18 cellular contexts compared by ENCODE assay signal in the genomic region with DNA sequence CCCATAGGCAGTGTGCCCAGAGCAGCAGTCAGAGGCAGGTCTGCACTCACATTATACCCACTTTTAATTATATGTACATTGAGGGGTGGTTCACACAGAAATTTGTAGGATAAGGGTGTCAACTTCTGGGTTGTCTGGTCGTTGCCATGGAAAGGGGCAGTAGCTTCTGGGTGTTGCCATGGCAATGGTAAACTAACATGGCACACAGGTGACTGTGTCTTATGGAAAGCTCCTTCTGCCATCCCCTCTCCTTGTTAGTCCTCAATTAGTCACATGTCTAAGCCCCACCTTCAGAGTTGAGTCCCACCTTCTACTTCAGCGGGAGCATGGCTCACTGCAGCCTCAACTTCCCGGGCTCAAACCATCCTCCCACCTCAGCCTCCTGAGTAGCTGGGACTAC. TPM values are rescaled to one million over a fixed set of nuclear protein-coding genes. Genes with fewer than 3 reads are reported as not detected.
A peak's percentile ranks its signal among the peaks of the same experiment; 100 is the strongest.
DNase-seq lines count a peak whose midpoint lies in the region; ATAC-seq, FAIRE-seq and TF ChIP-seq lines count a peak whose summit lies in the region.
"Had no signal": no experiment of that assay in that cellular context is flagged by ENCODE, and none has a peak within 500 bp of the region (broad histone marks: within the 10 kb centered on the region; RNA-seq: fewer than 3 reads in every experiment).

No MANE protein-coding gene starts in this region.

- DNase-seq in DMS53 (lab: John Stamatoyannopoulos, UW) (peak; percentile 46), DMS53 treated with DMSO at 0.1 percent for 48 hours (lab: John Stamatoyannopoulos, UW; ENCODE audit: unreplicated experiment) (no peak), HT1080 (ENCODE audit: low read depth) (peak; percentile 28), K562 (ENCODE audit: extremely low read depth in 1 of 4, low spot score in 3 of 4) (no peak), mesenchymal stem cell (no peak), heart left ventricle (no peak), left colon (no peak)
- DNase-seq: AML-193; CD4-positive, CD25-positive, alpha-beta regulatory T cell; DND-41; GDM1; HCEC 1CT; HFFc6 had no signal

- H4K20me1 ChIP-seq in K562 (replicated peaks; ENCODE audit: control insufficient read depth, insufficient read depth, low read length) = no peaks in the 10 kb centered on the region
- H4K20me1 ChIP-seq: BLaER1 treated with 17β-estradiol and CSF1 and Interleukin-3, amounts not matched to agents 10 nM and 100 nM had no signal

- CTCF ChIA-PET in K562 (lab: Yijun Ruan, JAX; ENCODE audit: low intra/inter-chr PET ratio) = no interaction called here

- H3K23ac ChIP-seq in mesenchymal stem cell (ENCODE audit: low read length in 2 of 2) = no peak overlapping the region

- no peaks in the 10 kb centered on the region for H3K9me1 ChIP-seq in K562 (ENCODE audit: control insufficient read depth, insufficient read depth, low read length)

- in situ Hi-C loops in K562 (cut with MboI) = no loop called here

- H3K36me3 ChIP-seq in K562 (ENCODE audit: control insufficient read depth, insufficient read depth, low read length) (no peaks in the 10 kb centered on the region), mesenchymal stem cell (ENCODE audit: control insufficient read depth in 1 of 2, insufficient read depth in 2 of 2, low read depth in 1 of 2, low read length in 2 of 2) (no peaks in the 10 kb centered on the region), heart left ventricle (no peaks in the 10 kb centered on the region)
- H3K36me3 ChIP-seq: BLaER1 treated with 17β-estradiol and CSF1 and Interleukin-3, amounts not matched to agents 10 nM and 100 nM had no signal

- TF ChIP-seq POLR2A in K562 (conservative IDR thresholded peaks at IDR 0.05) = no peak
- TF ChIP-seq POLR2A in heart left ventricle (IDR thresholded peaks at IDR 0.05) = no peak

- no peak overlapping the region for H2BK120ac ChIP-seq in mesenchymal stem cell (ENCODE audit: low read depth, low read length)

- no peak for ATAC-seq in K562
- ATAC-seq in activated CD4-positive, CD25-positive, alpha-beta regulatory T cell treated with anti-CD3 and anti-CD28 coated beads, Interleukin-2, amount 50 U/mL, for 24 hours = no peak
- no peak for ATAC-seq in heart left ventricle
- ATAC-seq in left colon = no peak

- H3K4ac ChIP-seq in mesenchymal stem cell (ENCODE audit: low read depth in 1 of 2, low read length in 2 of 2) = no peak overlapping the region

- H2AFZ ChIP-seq in K562 (ENCODE audit: low read depth, low read length) = no peak overlapping the region
- H2AFZ ChIP-seq in mesenchymal stem cell (ENCODE audit: low read depth, low read length) = no peak overlapping the region

- POLR2A ChIA-PET in K562 (lab: Yijun Ruan, JAX) = no interaction called here

- H3K79me1 ChIP-seq in mesenchymal stem cell (replicated peaks; ENCODE audit: low read length, poor library complexity, severe bottlenecking) = no peaks in the 10 kb centered on the region

- H3K4me1 ChIP-seq in K562 (replicated peaks in 1 of 2; ENCODE audit: control insufficient read depth in 2 of 2, insufficient read depth in 2 of 2, low read length in 2 of 2) (peaks cover 0 to 5% of the 10 kb centered on the region in 2 experiments; a peak in 3 of 5 replicates), mesenchymal stem cell (ENCODE audit: control insufficient read depth, insufficient read depth, low read depth, low read length) (peaks cover 8% of the 10 kb centered on the region), heart left ventricle (peaks cover 0 to 5% (median 0%) of the 10 kb centered on the region in 12 donors)

- no peaks in the 10 kb centered on the region for H3K9me3 ChIP-seq in K562 (replicated peaks; ENCODE audit: control insufficient read depth, insufficient read depth, low read depth, low read length)
- no peaks in the 10 kb centered on the region for H3K9me3 ChIP-seq in mesenchymal stem cell (ENCODE audit: control insufficient read depth, low read length)
- peaks cover 0 to 15% (median 0%) of the 10 kb centered on the region in 12 donors for H3K9me3 ChIP-seq in heart left ventricle

- no peak overlapping the region for H2BK5ac ChIP-seq in mesenchymal stem cell (ENCODE audit: low read depth, low read length, poor library complexity, severe bottlenecking)

- H3K4me3 ChIP-seq in K562 = no peak overlapping the region
- no peak overlapping the region for H3K4me3 ChIP-seq in mesenchymal stem cell (ENCODE audit: insufficient read depth in 1 of 2, low read depth in 1 of 2, low read length in 2 of 2)
- no peak overlapping the region for H3K4me3 ChIP-seq in heart left ventricle
- H3K4me3 ChIP-seq: BLaER1 treated with 17β-estradiol and CSF1 and Interleukin-3, amounts not matched to agents 10 nM and 100 nM had no signal

- H2AK5ac ChIP-seq in mesenchymal stem cell (ENCODE audit: low read length, severe bottlenecking) = peak overlapping the region; percentile 4

- no peak overlapping the region for H3K4me2 ChIP-seq in K562 (ENCODE audit: insufficient read depth, low read length)
- H3K4me2 ChIP-seq in mesenchymal stem cell (ENCODE audit: low read length, poor library complexity, severe bottlenecking) = no peak overlapping the region
- H3K4me2 ChIP-seq: BLaER1 treated with 17β-estradiol and CSF1 and Interleukin-3, amounts not matched to agents 10 nM and 100 nM had no signal

- no peak for FAIRE-seq in K562 (lab: Jason Lieb, UNC)
- FAIRE-seq: GM12892, H1 had no signal

- no peak overlapping the region for H4K91ac ChIP-seq in mesenchymal stem cell (ENCODE audit: low read length)

- peaks cover 2 to 20% of the 10 kb centered on the region in 2 experiments; a peak in 4 of 5 replicates for H3K27me3 ChIP-seq in K562 (ENCODE audit: control insufficient read depth in 2 of 2, insufficient read depth in 2 of 2, low read length in 2 of 2)
- H3K27me3 ChIP-seq in mesenchymal stem cell (ENCODE audit: control insufficient read depth in 1 of 2, insufficient read depth in 1 of 2, low read length in 2 of 2) = no peaks in the 10 kb centered on the region
- H3K27me3 ChIP-seq in heart left ventricle = no peaks in the 10 kb centered on the region
- H3K27me3 ChIP-seq: BLaER1 treated with 17β-estradiol and CSF1 and Interleukin-3, amounts not matched to agents 10 nM and 100 nM had no signal

- H3K79me2 ChIP-seq in K562 (ENCODE audit: control insufficient read depth, insufficient read depth, low read length) = no peaks in the 10 kb centered on the region

- no peak overlapping the region for H3K18ac ChIP-seq in mesenchymal stem cell (ENCODE audit: low read depth in 1 of 2, low read length in 2 of 2)

- BruUV-seq in K562 (replicated peaks; lab: Mats Ljungman, UMichigan) = no TSS peak

- no peak overlapping the region for H3K14ac ChIP-seq in mesenchymal stem cell (ENCODE audit: low read length in 2 of 2)

- no peak overlapping the region for H2BK12ac ChIP-seq in mesenchymal stem cell (ENCODE audit: low read length in 2 of 2)

- intact Hi-C loops in K562 (cut with micrococcal nuclease) = no loop called here
- intact Hi-C loops in heart left ventricle (cut with DNase I) = no loop called here
- intact Hi-C loops in left colon (cut with DNase I, micrococcal nuclease) = no loop called here

- no peak overlapping the region for H4K8ac ChIP-seq in mesenchymal stem cell (ENCODE audit: low read length)

- H2BK15ac ChIP-seq in mesenchymal stem cell (ENCODE audit: low read depth, poor library complexity, severe bottlenecking) = no peak overlapping the region

- H3K27ac ChIP-seq in K562 (ENCODE audit: extremely low read depth, low read depth, low read length) (no peak overlapping the region), mesenchymal stem cell (ENCODE audit: low read length, poor library complexity, severe bottlenecking) (no peak overlapping the region), heart left ventricle (no peak overlapping the region)
- H3K27ac ChIP-seq: 22Rv1; BLaER1 treated with 17β-estradiol and CSF1 and Interleukin-3, amounts not matched to agents 10 nM and 100 nM had no signal

- H3K9ac ChIP-seq in K562 (ENCODE audit: insufficient read depth in 1 of 2, low read depth in 2 of 2, low read length in 2 of 2) (no peak overlapping the region), mesenchymal stem cell (ENCODE audit: low read length) (no peak overlapping the region)
- H3K9ac ChIP-seq: BLaER1 treated with 17β-estradiol and CSF1 and Interleukin-3, amounts not matched to agents 10 nM and 100 nM had no signal

- TF ChIP-seq CTCF in K562 (IDR thresholded peaks at IDR 0.05 in 2 of 3, conservative IDR thresholded peaks at IDR 0.05 in 1 of 3; ENCODE audit: insufficient read depth in 2 of 3, low read depth in 1 of 3, low read length in 3 of 3) (no peak), heart left ventricle (IDR thresholded peaks at IDR 0.05) (no peak)

- TF ChIP-seq EP300 in K562 (IDR thresholded peaks at IDR 0.05; ENCODE audit: low read length) = no peak

- WGBS in K562 (ENCODE audit: insufficient coverage, low coverage, missing lambda C conversion rate) = 14% methylated on average over 3 of the region's 3 CpGs
- 61% methylated on average over 2 of the region's 3 CpGs for WGBS in mesenchymal stem cell
- WGBS in heart left ventricle, 4 donors = 64 to 84% (median 77%) methylated on average over 3 of the region's 3 CpGs

- TF ChIP-seq RAD21 in K562 (CRISPR knock-in tag; conservative IDR thresholded peaks at IDR 0.05 in 1 of 2, IDR thresholded peaks at IDR 0.05 in 1 of 2) = no peak

RNA-seq across cellular contexts. Expression of gene ATXN10, which starts 56.3 kb away (rescaled TPM):
- 31.0 and 44.1 TPM in 2 replicates for total RNA-seq in HT1080 (2014; rRNA removed; shearing (Covaris generic))
- 167 and 192 TPM in 2 replicates for polyA plus RNA-seq in HT1080 (2015; cell fraction: cytosol; rRNA removed)
- 154 and 160 TPM in 2 replicates for polyA plus RNA-seq in HT1080 (2015; cell fraction: nucleus; rRNA removed)
- total RNA-seq in K562 (2011; cell fraction: chromatin; rRNA removed; ENCODE audit: low replicate concordance) = 53.4 and 83.4 TPM in 2 replicates
- 26.8 and 40.0 TPM in 2 replicates for total RNA-seq in K562 (2011; cell fraction: nucleolus; rRNA removed)
- total RNA-seq in K562 (2011; cell fraction: nucleoplasm; rRNA removed) = 36.8 and 43.4 TPM in 2 replicates
- total RNA-seq in K562 (2014; rRNA removed) = 16.6 and 21.7 TPM in 2 replicates
- total RNA-seq in K562 (2014; rRNA removed; fragmentation: Illumina TruSeq; extraction: Trizol) = 32.2 and 35.3 TPM in 2 replicates
- total RNA-seq in K562 (2015; rRNA removed; fragmentation: Illumina TruSeq; extraction: Trizol) = 26.6 and 33.6 TPM in 2 replicates
- total RNA-seq in K562 (2021) = 66.7 and 72.9 TPM in 2 replicates
- 165 and 190 TPM in 2 replicates for polyA plus RNA-seq in K562 (2011; rRNA removed)
- 21.2 and 70.6 TPM in 2 replicates for polyA plus RNA-seq in K562 (2011; cell fraction: cytosol; rRNA removed)
- polyA plus RNA-seq in K562 (2011; cell fraction: nucleus; rRNA removed) = 27.9 and 39.6 TPM in 2 replicates
- 62.7 and 69.3 TPM in 2 replicates for polyA plus RNA-seq in K562 (2012)
- 88.2 and 109 TPM in 2 replicates for polyA plus RNA-seq in K562 (2014; fragmentation: Illumina TruSeq; extraction: Trizol)
- 10 to 100 TPM; 11.5 to 16.4 TPM for polyA plus RNA-seq in K562 (2014; fragmentation: Nextera tagmentation; extraction: Ambion mirVana)
- polyA plus RNA-seq in K562 (2014; rRNA removed) = 38.9 and 60.4 TPM in 2 replicates
- polyA minus RNA-seq in K562 (2011; rRNA and poly(A)+ RNA removed) = 209 and 220 TPM in 2 replicates
- polyA minus RNA-seq in K562 (2011; cell fraction: cytosol; rRNA and poly(A)+ RNA removed) = 51.2 and 64.3 TPM in 2 replicates
- polyA minus RNA-seq in K562 (2011; cell fraction: nucleus; rRNA and poly(A)+ RNA removed) = 21.4 and 35.2 TPM in 2 replicates
- 56.6 TPM for polyA plus RNA-seq in mesenchymal stem cell (2013, experiment 1 of 2)
- polyA plus RNA-seq in mesenchymal stem cell (2013, experiment 2 of 2) = 60.4 TPM
- 100 to 1,000 TPM in 8 of 9 donors, 10 to 100 TPM in 1; 91.0 to 192 (median 155) TPM for total RNA-seq in heart left ventricle
- polyA plus RNA-seq in heart left ventricle = 100 to 1,000 TPM in 1 of 2 donors, 10 to 100 TPM in 1; 55.0 to 111 TPM
- 10 to 100 TPM; 65.6 to 69.9 TPM for total RNA-seq in left colon

Comparison
In these comparisons a context has a peak if more than half of its experiments do, and no peak if none do; other contexts are left out.
1. DNase-seq: peak in DMS53 (single experiment) and HT1080 (single experiment); none in DMS53 treated with DMSO at 0.1 percent for 48 hours (single experiment), K562 (0 of 4), mesenchymal stem cell (single experiment), heart left ventricle (0 of 5) and left colon (0 of 2).